20 cellular contexts compared by ENCODE assay signal in genomic region chr2:5453224-5453623, GRCh38.
"Had no signal": no experiment of that assay in that cellular context is flagged by ENCODE, and none has a peak within 500 bp of the region (broad histone marks: within the 10 kb centered on the region; RNA-seq: fewer than 3 reads in every experiment).

No MANE protein-coding gene starts in this region.

- H3K4me1 Mint-ChIP-seq: naive B cell had no signal

- H3K27ac Mint-ChIP-seq: activated CD4-positive, alpha-beta memory T cell treated with anti-CD3 and anti-CD28 coated beads for 36 hours; activated naive CD8-positive, alpha-beta T cell; activated T-helper 1 cell treated with anti-CD3 and anti-CD28 coated beads, Interleukin-12 subunit alpha, Interleukin-12 subunit beta, Interleukin-2, Interleukin-4 antibody, amounts not matched to agents 30 ng/mL and 10 ng/mL and 1 ng/mL, durations not matched to agents 14 hours and 24 hours and 36 hours; naive B cell; T-helper 1 cell treated with Interleukin-12 subunit alpha and Interleukin-12 subunit beta and Interleukin-4 antibody, amounts not matched to agents 30 μg/mL and 1 μg/mL, for 36 hours had no signal

- H2AFZ ChIP-seq: parathyroid adenoma had no signal

- H3K36me3 ChIP-seq: left ventricle myocardium inferior, tibial nerve, WERI-Rb-1 had no signal

- H3K36me3 Mint-ChIP-seq: activated CD4-positive, alpha-beta memory T cell treated with anti-CD3 and anti-CD28 coated beads for 36 hours; activated naive CD8-positive, alpha-beta T cell; naive B cell had no signal

- H3K27me3 Mint-ChIP-seq: activated CD4-positive, alpha-beta memory T cell treated with anti-CD3 and anti-CD28 coated beads for 36 hours; activated naive CD8-positive, alpha-beta T cell had no signal

- H3K27me3 ChIP-seq: tibial nerve had no signal

- H3K4me3 Mint-ChIP-seq: activated CD4-positive, alpha-beta memory T cell treated with anti-CD3 and anti-CD28 coated beads for 36 hours; activated naive CD8-positive, alpha-beta T cell; activated T-helper 1 cell treated with anti-CD3 and anti-CD28 coated beads, Interleukin-12 subunit alpha, Interleukin-12 subunit beta, Interleukin-2, Interleukin-4 antibody, amounts not matched to agents 30 ng/mL and 10 ng/mL and 1 ng/mL, durations not matched to agents 14 hours and 24 hours and 36 hours; naive B cell; T-helper 1 cell treated with Interleukin-12 subunit alpha and Interleukin-12 subunit beta and Interleukin-4 antibody, amounts not matched to agents 30 μg/mL and 1 μg/mL, for 36 hours had no signal

- H3K9me3 ChIP-seq: left ventricle myocardium inferior, tibial nerve had no signal

- FAIRE-seq: colon, frontal cortex, keratinocyte had no signal

- H3K79me2 ChIP-seq: parathyroid adenoma had no signal

- H3K9ac ChIP-seq: parathyroid adenoma had no signal

- DNase-seq: activated CD4-positive, alpha-beta memory T cell treated with anti-CD3 and anti-CD28 coated beads for 36 hours; activated T-cell treated with anti-CD3 and anti-CD28 coated beads for 4 hours; dorsolateral prefrontal cortex; erythroblast; hypothalamus; left ventricle myocardium inferior; mucosa of descending colon; naive B cell; stimulated activated CD8-positive, alpha-beta memory T cell treated with anti-CD3 and anti-CD28 coated beads, Interleukin-4, amount 100 ng/mL, for 48 hours; stimulated activated naive CD8-positive, alpha-beta T cell treated with anti-CD3 and anti-CD28 coated beads, Interleukin-15, Interleukin-2, amounts not matched to agents 100 U/mL and 50 U/mL, for 24 hours; substantia nigra; WERI-Rb-1 had no signal

- H3K9me3 Mint-ChIP-seq: activated CD4-positive, alpha-beta memory T cell treated with anti-CD3 and anti-CD28 coated beads for 36 hours; activated T-helper 1 cell treated with anti-CD3 and anti-CD28 coated beads, Interleukin-12 subunit alpha, Interleukin-12 subunit beta, Interleukin-2, Interleukin-4 antibody, amounts not matched to agents 30 ng/mL and 10 ng/mL and 1 ng/mL, durations not matched to agents 14 hours and 24 hours and 36 hours; naive B cell; T-helper 1 cell treated with Interleukin-12 subunit alpha and Interleukin-12 subunit beta and Interleukin-4 antibody, amounts not matched to agents 30 μg/mL and 1 μg/mL, for 36 hours had no signal

- H3K27ac ChIP-seq: dorsolateral prefrontal cortex, left ventricle myocardium inferior, parathyroid adenoma, tibial nerve, WERI-Rb-1 had no signal

- ATAC-seq: mucosa of descending colon had no signal

- H3K4me1 ChIP-seq: left ventricle myocardium inferior, parathyroid adenoma had no signal

- H3K4me3 ChIP-seq: dorsolateral prefrontal cortex, left ventricle myocardium inferior, mucosa of descending colon, tibial nerve had no signal
